23 cellular contexts compared by ENCODE assay signal in the genomic region with DNA sequence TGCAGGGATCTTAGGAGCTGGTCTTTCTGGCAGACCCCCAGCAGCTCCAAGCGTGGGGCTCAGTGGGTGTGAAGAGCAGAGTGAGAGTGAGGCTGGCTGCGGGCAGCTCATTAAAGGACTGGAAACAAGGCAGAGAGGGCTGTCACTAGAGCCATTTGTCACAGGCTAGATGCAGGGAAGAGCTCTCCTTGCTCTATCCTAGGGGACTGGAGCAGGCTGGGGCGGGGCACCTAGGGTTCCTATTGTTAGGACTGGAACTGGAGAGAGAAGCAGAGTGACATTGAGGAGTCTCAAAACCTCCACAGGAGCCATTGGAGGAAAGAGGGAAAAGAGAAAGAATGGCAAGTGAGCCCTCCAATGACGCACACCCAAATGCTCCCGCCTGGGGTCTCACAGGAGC. TPM values are rescaled to one million over a fixed set of nuclear protein-coding genes. Genes with fewer than 3 reads are reported as not detected.
A peak's percentile ranks its signal among the peaks of the same experiment; 100 is the strongest.
DNase-seq lines count a peak whose midpoint lies in the region; ATAC-seq, FAIRE-seq and TF ChIP-seq lines count a peak whose summit lies in the region.
"Had no signal": no experiment of that assay in that cellular context is flagged by ENCODE, and none has a peak within 500 bp of the region (broad histone marks: within the 10 kb centered on the region; RNA-seq: fewer than 3 reads in every experiment).

No MANE protein-coding gene starts in this region.

- CTCF ChIA-PET in A549 (lab: Yijun Ruan, JAX) = interaction anchor here (0.6 to 1.3 kb wide), 2 partner anchors 15 to 148 kb away, joined by 3 read pairs; no protein-coding TSS in a partner anchor

- WGBS in A549 (ENCODE audit: missing lambda C conversion rate) = 91% methylated on average over 5 of the region's 5 CpGs
- 77 to 87% methylated on average over 5 of the region's 5 CpGs for WGBS in body of pancreas, 2 donors
- 92% methylated on average over 5 of the region's 5 CpGs for WGBS in smooth muscle cell (ENCODE audit: low lambda C conversion rate)

- H3K4me2 ChIP-seq in A549 = peak overlapping the region; percentile 64; the same call in 2 of the 3 replicates
- H3K4me2 ChIP-seq in smooth muscle cell = no peak overlapping the region
- H3K4me2 ChIP-seq: BLaER1 treated with 17β-estradiol and CSF1 and Interleukin-3, amounts not matched to agents 10 nM and 100 nM had no signal

- H3K27me3 ChIP-seq in body of pancreas (no peaks in the 10 kb centered on the region), lower lobe of right lung (ENCODE audit: low read depth) (no peaks in the 10 kb centered on the region), smooth muscle cell (ENCODE audit: low read depth) (peaks cover 18% of the 10 kb centered on the region)
- H3K27me3 ChIP-seq: BLaER1 treated with 17β-estradiol and CSF1 and Interleukin-3, amounts not matched to agents 10 nM and 100 nM had no signal

- no peak overlapping the region for H2AFZ ChIP-seq in smooth muscle cell (ENCODE audit: low read depth)

- H3K9ac ChIP-seq in smooth muscle cell (ENCODE audit: low read depth) = no peak overlapping the region
- H3K9ac ChIP-seq: BLaER1 treated with 17β-estradiol and CSF1 and Interleukin-3, amounts not matched to agents 10 nM and 100 nM had no signal

- POLR2A ChIA-PET in A549 (lab: Yijun Ruan, JAX) = no interaction called here

- no peaks in the 10 kb centered on the region for H3K79me2 ChIP-seq in smooth muscle cell (ENCODE audit: low read depth)

- H3K4me1 ChIP-seq in A549 (peaks cover 18% of the 10 kb centered on the region), body of pancreas (peaks cover 24% of the 10 kb centered on the region), lower lobe of right lung (peaks cover 7% of the 10 kb centered on the region), smooth muscle cell (ENCODE audit: low read depth) (no peaks in the 10 kb centered on the region)
- H3K4me1 ChIP-seq: BLaER1 treated with 17β-estradiol and CSF1 and Interleukin-3, amounts not matched to agents 10 nM and 100 nM had no signal

- H4K20me1 ChIP-seq in smooth muscle cell (ENCODE audit: low read depth) = no peaks in the 10 kb centered on the region

- no peak overlapping the region for H3K4me3 ChIP-seq in A549
- no peak overlapping the region for H3K4me3 ChIP-seq in body of pancreas
- no peak overlapping the region for H3K4me3 ChIP-seq in lower lobe of right lung
- peak overlapping the region; percentile 13 for H3K4me3 ChIP-seq in smooth muscle cell
- H3K4me3 ChIP-seq: BLaER1 treated with 17β-estradiol and CSF1 and Interleukin-3, amounts not matched to agents 10 nM and 100 nM had no signal

- TF ChIP-seq CTCF in A549 (IDR thresholded peaks at IDR 0.05) (no peak), body of pancreas (IDR thresholded peaks at IDR 0.05) (no peak), lower lobe of right lung (IDR thresholded peaks at IDR 0.05) (no peak), smooth muscle cell (IDR thresholded peaks at IDR 0.05; ENCODE audit: borderline replicate concordance, insufficient read depth, poor library complexity, severe bottlenecking) (no peak)

- H3K36me3 ChIP-seq in body of pancreas (replicated peaks in 1 of 2; ENCODE audit: insufficient read depth in 1 of 2, low read depth in 2 of 2) (no peaks in the 10 kb centered on the region), lower lobe of right lung (no peaks in the 10 kb centered on the region), smooth muscle cell (ENCODE audit: low read depth) (no peaks in the 10 kb centered on the region)
- H3K36me3 ChIP-seq: BLaER1 treated with 17β-estradiol and CSF1 and Interleukin-3, amounts not matched to agents 10 nM and 100 nM had no signal

- H3K9me3 ChIP-seq in A549 (no peaks in the 10 kb centered on the region), body of pancreas (no peaks in the 10 kb centered on the region), lower lobe of right lung (no peaks in the 10 kb centered on the region), smooth muscle cell (replicated peaks; ENCODE audit: low read depth) (no peaks in the 10 kb centered on the region)

- no peak for FAIRE-seq in A549 (lab: Jason Lieb, UNC)

- ATAC-seq in A549 (peak in 1 of 2 experiments; percentile 15; a peak in 2 of 6 replicates), body of pancreas (no peak), lower lobe of right lung (peak; percentile 12 to 29), GM21390 (IDR thresholded peaks at IDR 0.05; ENCODE audit: unreplicated experiment) (no peak)
- ATAC-seq: PC-3 had no signal

- TF ChIP-seq EP300 in A549 (IDR thresholded peaks at IDR 0.05) = no peak

- TF ChIP-seq POLR2A in A549 (IDR thresholded peaks at IDR 0.05; ENCODE audit: low read length) (no peak), body of pancreas (IDR thresholded peaks at IDR 0.05) (no peak)

- TF ChIP-seq RAD21 in A549 (conservative IDR thresholded peaks at IDR 0.05 in 1 of 2, IDR thresholded peaks at IDR 0.05 in 1 of 2) = no peak

- no peak for DNase-seq in A549 (ENCODE audit: low read depth in 1 of 2, low spot score in 1 of 2)
- DNase-seq in body of pancreas = no peak
- DNase-seq in lower lobe of right lung = no peak
- no peak for DNase-seq in smooth muscle cell (lab: John Stamatoyannopoulos, UW; ENCODE audit: unreplicated experiment)
- no peak for DNase-seq in NCI-H2029 (lab: John Stamatoyannopoulos, UW)
- DNase-seq in DMS 273 (lab: John Stamatoyannopoulos, UW; ENCODE audit: unreplicated experiment) = no peak
- DNase-seq: CD4-positive, alpha-beta memory T cell; EL; GF-D8; Karpas-422; MV-4-11; NCI-H1105 treated with DMSO at 0.1 percent for 48 hours; NCI-H2081; NCI-H446; NCI-H526; PC-3; Right ventricle myocardium superior had no signal

- no peaks in the 10 kb centered on the region for H3F3A ChIP-seq in smooth muscle cell (ENCODE audit: low read depth)

- H3K27ac ChIP-seq in A549 = peak overlapping the region; percentile 32 to 70; a peak in 4 of 6 replicates
- H3K27ac ChIP-seq in body of pancreas = peak overlapping the region in 3 of 4 donors; percentile 53 to 64 (median 56)
- H3K27ac ChIP-seq in lower lobe of right lung = no peak overlapping the region
- H3K27ac ChIP-seq in smooth muscle cell (ENCODE audit: low read depth) = no peak overlapping the region
- H3K27ac ChIP-seq: BLaER1 treated with 17β-estradiol and CSF1 and Interleukin-3, amounts not matched to agents 10 nM and 100 nM had no signal

- intact Hi-C loops in body of pancreas (cut with DNase I) = no loop called here
- intact Hi-C loops in lower lobe of right lung (cut with DNase I) = no loop called here

TF ChIP-seq in A549, 52 proteins besides CTCF, POLR2A, EP300 and RAD21 (continues in another document):
- TF ChIP-seq ZFP36 (IDR thresholded peaks at IDR 0.05; ENCODE audit: borderline replicate concordance, partially characterized antibody) (no peak), KDM5A (IDR thresholded peaks at IDR 0.05) (no peak), NR3C1 (IDR thresholded peaks at IDR 0.05) (no peak), NPAS2 (CRISPR knock-in tag; IDR thresholded peaks at IDR 0.05; ENCODE audit: borderline replicate concordance) (no peak), MAZ (IDR thresholded peaks at IDR 0.05; ENCODE audit: borderline replicate concordance, low read depth, low read length) (no peak), NFE2L2 (conservative IDR thresholded peaks at IDR 0.05; ENCODE audit: low read length) (no peak), GATA3 (IDR thresholded peaks at IDR 0.05; ENCODE audit: borderline replicate concordance) (no peak), BHLHE40 (IDR thresholded peaks at IDR 0.05; ENCODE audit: low read depth, low read length) (no peak), EHF (CRISPR knock-in tag; IDR thresholded peaks at IDR 0.05) (no peak), HOXA7 (CRISPR knock-in tag; IDR thresholded peaks at IDR 0.05) (no peak), PHF8 (IDR thresholded peaks at IDR 0.05; ENCODE audit: borderline replicate concordance, low read depth) (no peak), KDM1A (IDR thresholded peaks at IDR 0.05; ENCODE audit: low read depth) (no peak), ESRRA (IDR thresholded peaks at IDR 0.05; ENCODE audit: borderline replicate concordance, low read length) (no peak)
- TF ChIP-seq, protein P1, sequence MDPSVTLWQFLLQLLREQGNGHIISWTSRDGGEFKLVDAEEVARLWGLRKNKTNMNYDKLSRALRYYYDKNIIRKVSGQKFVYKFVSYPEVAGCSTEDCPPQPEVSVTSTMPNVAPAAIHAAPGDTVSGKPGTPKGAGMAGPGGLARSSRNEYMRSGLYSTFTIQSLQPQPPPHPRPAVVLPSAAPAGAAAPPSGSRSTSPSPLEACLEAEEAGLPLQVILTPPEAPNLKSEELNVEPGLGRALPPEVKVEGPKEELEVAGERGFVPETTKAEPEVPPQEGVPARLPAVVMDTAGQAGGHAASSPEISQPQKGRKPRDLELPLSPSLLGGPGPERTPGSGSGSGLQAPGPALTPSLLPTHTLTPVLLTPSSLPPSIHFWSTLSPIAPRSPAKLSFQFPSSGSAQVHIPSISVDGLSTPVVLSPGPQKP (IDR thresholded peaks at IDR 0.05; ENCODE audit: low read depth, low read length) = no peak
- TF ChIP-seq, protein P2, sequence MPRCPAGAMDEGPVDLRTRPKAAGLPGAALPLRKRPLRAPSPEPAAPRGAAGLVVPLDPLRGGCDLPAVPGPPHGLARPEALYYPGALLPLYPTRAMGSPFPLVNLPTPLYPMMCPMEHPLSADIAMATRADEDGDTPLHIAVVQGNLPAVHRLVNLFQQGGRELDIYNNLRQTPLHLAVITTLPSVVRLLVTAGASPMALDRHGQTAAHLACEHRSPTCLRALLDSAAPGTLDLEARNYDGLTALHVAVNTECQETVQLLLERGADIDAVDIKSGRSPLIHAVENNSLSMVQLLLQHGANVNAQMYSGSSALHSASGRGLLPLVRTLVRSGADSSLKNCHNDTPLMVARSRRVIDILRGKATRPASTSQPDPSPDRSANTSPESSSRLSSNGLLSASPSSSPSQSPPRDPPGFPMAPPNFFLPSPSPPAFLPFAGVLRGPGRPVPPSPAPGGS (IDR thresholded peaks at IDR 0.05) = no peak

RNA-seq across cellular contexts. Expression of a gene that starts 0.8 kb away (rescaled TPM):
- polyA plus RNA-seq in A549 (2011; rRNA removed) = 2.2 and 2.8 TPM in 2 replicates
- 1.3 and 1.7 TPM in 2 replicates for polyA plus RNA-seq in A549 (2012; cell fraction: cytosol; rRNA removed)
- 1.1 and 1.6 TPM in 2 replicates for polyA plus RNA-seq in A549 (2012; cell fraction: nucleus; rRNA removed)
- polyA plus RNA-seq in A549 (2017; fragmentation: RNase III; extraction: RNeasy Plus Mini Kit Qiagen cat#74134 plus additional on column Dnase treatment) = 1.0 to 2.1 TPM (median 1.3 TPM) in 3 replicates
- polyA minus RNA-seq in A549 (2011; rRNA and poly(A)+ RNA removed) = 0.79 and 1.0 TPM in 2 replicates
- total RNA-seq in body of pancreas = 10 to 100 TPM in 1 of 2 donors, 1 to 10 TPM in 1; 6.6 to 17.1 TPM
- total RNA-seq in lower lobe of right lung = 3.0 TPM
- not detected in 2 replicates for total RNA-seq in smooth muscle cell
- not detected in 2 replicates for polyA plus RNA-seq in smooth muscle cell
- total RNA-seq: CD4-positive, alpha-beta memory T cell; H4; M059J; PC-3; Right ventricle myocardium superior; RPMI7951; SK-MEL-5 had no signal
- polyA plus RNA-seq: CD4-positive, alpha-beta memory T cell had no signal

Comparison
In these comparisons a context has a peak if more than half of its experiments do, and no peak if none do; other contexts are left out.
1. ATAC-seq: peak in lower lobe of right lung (2 of 2); none in body of pancreas (single experiment) and GM21390 (single experiment).
2. H3K27ac ChIP-seq: peak in A549 (2 of 2) and body of pancreas (3 of 4); none in lower lobe of right lung (single experiment) and smooth muscle cell (single experiment).